In genomic region chr11:14904745-14905103, GRCh38 we compare ENCODE assay signal across 8 cellular contexts. TPM values are rescaled to one million over a fixed set of nuclear protein-coding genes. Genes with fewer than 3 reads are reported as not detected.
DNase-seq lines count a peak whose midpoint lies in the region; ATAC-seq and TF ChIP-seq lines count a peak whose summit lies in the region.

No MANE protein-coding gene starts in this region.

- H3K36me3 Mint-ChIP-seq in activated CD8-positive, alpha-beta memory T cell treated with anti-CD3 and anti-CD28 coated beads, Interleukin-2, amount 10 ng/mL, durations not matched to agents 7 days and 5 days, result peaks cover 1% of the 10 kb centered on the region
- H3K36me3 Mint-ChIP-seq in endothelial cell (ENCODE audit: low read depth, unreplicated experiment), result no peaks in the 10 kb centered on the region

- TF ChIP-seq CTCF in C4-2B (conservative IDR thresholded peaks at IDR 0.05), result peak; percentile 80
- TF ChIP-seq CTCF in endothelial cell (IDR thresholded peaks at IDR 0.05; ENCODE audit: unreplicated experiment), result peak; percentile 99

- CTCF ChIA-PET in activated CD8-positive, alpha-beta memory T cell treated with anti-CD3 and anti-CD28 coated beads, Interleukin-2, amount 10 ng/mL, durations not matched to agents 7 days and 5 days (lab: Charles Lee), result interaction anchor here (1.1 to 6.5 kb wide), 16 partner anchors 10 to 540 kb away, joined by 3 to 123 read pairs (median 5); partner anchors contain the start of genes CYP2R1, PDE3B and PSMA1

- peak; percentile 53 for DNase-seq in LHCN-M2 (ENCODE audit: low read depth)
- peak; percentile 89 for DNase-seq in activated CD8-positive, alpha-beta memory T cell treated with anti-CD3 and anti-CD28 coated beads, Interleukin-2, amount 10 ng/mL, durations not matched to agents 7 days and 5 days
- DNase-seq in endothelial cell (ENCODE audit: low spot score), result peak; percentile 87
- DNase-seq in stimulated activated CD8-positive, alpha-beta memory T cell treated with anti-CD3 and anti-CD28 coated beads, Interleukin-2, amount 100 ng/mL, for 1 hour (ENCODE audit: low read depth in 2 of 2), result peak; percentile 58 to 74
- no peak for DNase-seq in OCI-M2 (lab: John Stamatoyannopoulos, UW; ENCODE audit: unreplicated experiment)

- H3K27ac Mint-ChIP-seq in activated CD8-positive, alpha-beta memory T cell treated with anti-CD3 and anti-CD28 coated beads, Interleukin-2, amount 10 ng/mL, durations not matched to agents 7 days and 5 days, result peak overlapping the region; percentile 95
- peak overlapping the region; percentile 52 for H3K27ac Mint-ChIP-seq in endothelial cell (ENCODE audit: unreplicated experiment)

- H3K9me3 ChIP-seq in mononuclear cell (ENCODE audit: low read depth, low read length), result no peaks in the 10 kb centered on the region

- no peaks in the 10 kb centered on the region for H3K27me3 Mint-ChIP-seq in activated CD8-positive, alpha-beta memory T cell treated with anti-CD3 and anti-CD28 coated beads, Interleukin-2, amount 10 ng/mL, durations not matched to agents 7 days and 5 days
- H3K27me3 Mint-ChIP-seq in endothelial cell (ENCODE audit: unreplicated experiment), result peaks cover 3% of the 10 kb centered on the region

- peak overlapping the region; percentile 57 for H3K4me3 ChIP-seq in mononuclear cell (ENCODE audit: low read length)

- H3K4me1 Mint-ChIP-seq in activated CD8-positive, alpha-beta memory T cell treated with anti-CD3 and anti-CD28 coated beads, Interleukin-2, amount 10 ng/mL, durations not matched to agents 7 days and 5 days, result peaks cover 51% of the 10 kb centered on the region
- H3K4me1 Mint-ChIP-seq in endothelial cell (ENCODE audit: unreplicated experiment), result peaks cover 14% of the 10 kb centered on the region

- peak overlapping the region; percentile 96 for H3K4me3 Mint-ChIP-seq in activated CD8-positive, alpha-beta memory T cell treated with anti-CD3 and anti-CD28 coated beads, Interleukin-2, amount 10 ng/mL, durations not matched to agents 7 days and 5 days
- peak overlapping the region; percentile 91 for H3K4me3 Mint-ChIP-seq in endothelial cell (ENCODE audit: unreplicated experiment)

- no peaks in the 10 kb centered on the region for H3K9me3 Mint-ChIP-seq in activated CD8-positive, alpha-beta memory T cell treated with anti-CD3 and anti-CD28 coated beads, Interleukin-2, amount 10 ng/mL, durations not matched to agents 7 days and 5 days (ENCODE audit: low read depth)
- no peaks in the 10 kb centered on the region for H3K9me3 Mint-ChIP-seq in endothelial cell (ENCODE audit: unreplicated experiment)

- H3K27ac ChIP-seq in C4-2B, result no peak overlapping the region

- no peaks in the 10 kb centered on the region for H3K27me3 ChIP-seq in mononuclear cell (ENCODE audit: insufficient read depth, low read length)

- peak; percentile 45 for ATAC-seq in GM21447 (IDR thresholded peaks at IDR 0.05; ENCODE audit: unreplicated experiment)
- ATAC-seq in activated CD8-positive, alpha-beta memory T cell treated with anti-CD3 and anti-CD28 coated beads, Interleukin-2, amount 10 ng/mL, durations not matched to agents 7 days and 5 days, result peak; percentile 61

- peaks cover 26% of the 10 kb centered on the region for H3K4me1 ChIP-seq in mononuclear cell (ENCODE audit: insufficient read depth, low read length)

RNA-seq across cellular contexts. Expression of gene CYP2R1, which starts 12.7 kb away (rescaled TPM):
- total RNA-seq in LHCN-M2 (2014; rRNA removed) (6.9 and 7.9 TPM in 2 replicates), endothelial cell (ENCODE audit: unreplicated experiment) (22.4 TPM), mononuclear cell (15.6 TPM)
- polyA plus RNA-seq in LHCN-M2 (2012), result 3.3 TPM
- total RNA-seq in activated CD8-positive, alpha-beta memory T cell treated with anti-CD3 and anti-CD28 coated beads, Interleukin-2, amount 10 ng/mL, durations not matched to agents 7 days and 5 days, result 10 to 100 TPM; 11.7 to 16.6 TPM
